Comparison of ENCODE assay signal across 8 cellular contexts in genomic region chr1:51235611-51236547, GRCh38. TPM values are rescaled to one million over a fixed set of nuclear protein-coding genes. Genes with fewer than 3 reads are reported as not detected.
DNase-seq lines count a peak whose midpoint lies in the region; ATAC-seq and TF ChIP-seq lines count a peak whose summit lies in the region.

A gene with protein sequence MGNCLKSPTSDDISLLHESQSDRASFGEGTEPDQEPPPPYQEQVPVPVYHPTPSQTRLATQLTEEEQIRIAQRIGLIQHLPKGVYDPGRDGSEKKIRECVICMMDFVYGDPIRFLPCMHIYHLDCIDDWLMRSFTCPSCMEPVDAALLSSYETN (plus strand): TSS chr1:51236273. CDS start chr1:51236757, 484 bp downstream.

- in situ Hi-C loops in GM23248 (cut with MboI): no loop called here

- no peaks in the 10 kb centered on the region for H3K9me3 Mint-ChIP-seq in activated T-helper 17 cell treated with anti-CD3 and anti-CD28 coated beads, Interleukin-2, amount 50 U/mL, for 72 hours
- H3K9me3 Mint-ChIP-seq in naive thymus-derived CD8-positive, alpha-beta T cell: no peaks in the 10 kb centered on the region
- H3K9me3 Mint-ChIP-seq in stimulated activated naive B cell treated with anti-CD40 and anti-IgM and Interleukin-4, amounts not matched to agents 10 μg/mL and 1 μg/mL and 100 μg/mL, for 72 hours: no peaks in the 10 kb centered on the region

- no peaks in the 10 kb centered on the region for H3K27me3 Mint-ChIP-seq in activated T-helper 17 cell treated with anti-CD3 and anti-CD28 coated beads, Interleukin-2, amount 50 U/mL, for 72 hours
- no peaks in the 10 kb centered on the region for H3K27me3 Mint-ChIP-seq in naive thymus-derived CD8-positive, alpha-beta T cell
- H3K27me3 Mint-ChIP-seq in stimulated activated naive B cell treated with anti-CD40 and anti-IgM and Interleukin-4, amounts not matched to agents 10 μg/mL and 1 μg/mL and 100 μg/mL, for 72 hours: peaks cover 5 to 12% of the 10 kb centered on the region in 2 donors

- 1 to 4% methylated on average over 34 to 48 of the region's 62 CpGs for WGBS in GM23248 (ENCODE audit: low coverage in 1 of 2, low lambda C conversion rate in 2 of 2, missing lambda C conversion rate in 2 of 2), 2 experiments

- H2AFZ ChIP-seq in DND-41 (ENCODE audit: low read depth, low read length) (peak within 1 kb of the TSS; percentile 87), GM23248 (peak within 1 kb of the TSS; percentile 97), fibroblast of lung (ENCODE audit: low read length) (peak within 1 kb of the TSS; percentile 89)

- H3K79me2 ChIP-seq in DND-41 (ENCODE audit: insufficient read depth, low read length) (peaks cover 50% of the 10 kb centered on the region), GM23248 (ENCODE audit: insufficient read depth) (peaks cover 53% of the 10 kb centered on the region), fibroblast of lung (ENCODE audit: control insufficient read depth, insufficient read depth, low read length) (peaks cover 44% of the 10 kb centered on the region)

- no peaks in the 10 kb centered on the region for H3K9me3 ChIP-seq in DND-41 (ENCODE audit: insufficient read depth, low read length, severe bottlenecking)
- no peaks in the 10 kb centered on the region for H3K9me3 ChIP-seq in GM23248 (ENCODE audit: low read depth)
- no peaks in the 10 kb centered on the region for H3K9me3 ChIP-seq in fibroblast of lung (ENCODE audit: control insufficient read depth, insufficient read depth, low read depth, low read length)

- H3K9ac ChIP-seq in DND-41 (ENCODE audit: low read depth, low read length) (peak within 1 kb of the TSS; percentile 90), GM23248 (peak within 1 kb of the TSS; percentile 97), fibroblast of lung (ENCODE audit: insufficient read depth, low read length) (peak within 1 kb of the TSS; percentile 85)

- H3K27me3 ChIP-seq in DND-41 (ENCODE audit: insufficient read depth, low read length, poor library complexity) (no peaks in the 10 kb centered on the region), GM23248 (replicated peaks; ENCODE audit: insufficient read depth) (no peaks in the 10 kb centered on the region), fibroblast of lung (ENCODE audit: control insufficient read depth, insufficient read depth, low read length) (no peaks in the 10 kb centered on the region)

- peak within 1 kb of the TSS; percentile 88 for H3K27ac Mint-ChIP-seq in activated T-helper 17 cell treated with anti-CD3 and anti-CD28 coated beads, Interleukin-2, amount 50 U/mL, for 72 hours
- peak within 1 kb of the TSS in 9 of 10 donors; percentile 92 to 99 (median 98) for H3K27ac Mint-ChIP-seq in naive thymus-derived CD8-positive, alpha-beta T cell
- peak within 1 kb of the TSS; percentile 89 for H3K27ac Mint-ChIP-seq in stimulated activated naive B cell treated with anti-CD40 and anti-IgM and Interleukin-4, amounts not matched to agents 10 μg/mL and 1 μg/mL and 100 μg/mL, for 72 hours

- H3K4me3 ChIP-seq in DND-41 (ENCODE audit: low read depth in 1 of 2, low read length in 2 of 2) (peak within 1 kb of the TSS; percentile 47 to 76), GM23248 (peak within 1 kb of the TSS; percentile 82), fibroblast of lung (replicated peaks in 1 of 4; ENCODE audit: control extremely low read depth in 1 of 4, insufficient read depth in 1 of 4, low read depth in 3 of 4, low read length in 4 of 4) (peak within 1 kb of the TSS; percentile 94 to 98 (median 96))

- peaks cover 21% of the 10 kb centered on the region for H3K4me1 Mint-ChIP-seq in activated T-helper 17 cell treated with anti-CD3 and anti-CD28 coated beads, Interleukin-2, amount 50 U/mL, for 72 hours
- H3K4me1 Mint-ChIP-seq in naive thymus-derived CD8-positive, alpha-beta T cell: peaks cover 22 to 42% (median 38%) of the 10 kb centered on the region in 4 donors
- peaks cover 23 to 33% of the 10 kb centered on the region in 2 donors for H3K4me1 Mint-ChIP-seq in stimulated activated naive B cell treated with anti-CD40 and anti-IgM and Interleukin-4, amounts not matched to agents 10 μg/mL and 1 μg/mL and 100 μg/mL, for 72 hours

- peak; percentile 92 for DNase-seq in DND-41
- peak; percentile 98 for DNase-seq in GM23248
- peak; percentile 70 to 73 for DNase-seq in Kasumi-1 (lab: John Stamatoyannopoulos, UW)
- DNase-seq in RPMI7951 (ENCODE audit: low read depth): peak; percentile 87
- peak; percentile 83 to 85 for DNase-seq in fibroblast of lung (ENCODE audit: low read depth in 2 of 2)
- peak; percentile 87 to 95 (median 94) for DNase-seq in naive thymus-derived CD8-positive, alpha-beta T cell
- peak; percentile 86 for DNase-seq in stimulated activated naive B cell treated with anti-CD40 and anti-IgM and Interleukin-4, amounts not matched to agents 10 μg/mL and 1 μg/mL and 100 μg/mL, for 72 hours

- peaks cover 51% of the 10 kb centered on the region for H3K4me1 ChIP-seq in DND-41 (ENCODE audit: insufficient read depth, low read length)
- peaks cover 20% of the 10 kb centered on the region for H3K4me1 ChIP-seq in GM23248 (ENCODE audit: insufficient read depth)
- H3K4me1 ChIP-seq in fibroblast of lung (ENCODE audit: control insufficient read depth, extremely low read depth, insufficient read depth, low read length): peaks cover 9% of the 10 kb centered on the region

- H3K4me2 ChIP-seq in DND-41 (ENCODE audit: insufficient read depth, low read length): peak within 1 kb of the TSS; percentile 64
- peak within 1 kb of the TSS; percentile 89 for H3K4me2 ChIP-seq in GM23248 (ENCODE audit: unreplicated experiment)
- peak within 1 kb of the TSS; percentile 85 for H3K4me2 ChIP-seq in fibroblast of lung (ENCODE audit: extremely low read depth, insufficient read depth, low read length)

- peak; percentile 93 for ATAC-seq in DND-41 (ENCODE audit: insufficient read depth, low read depth)
- ATAC-seq in activated T-helper 17 cell treated with anti-CD3 and anti-CD28 coated beads, Interleukin-2, amount 50 U/mL, for 72 hours (replicated peaks): peak; percentile 95
- peak; percentile 87 to 93 for ATAC-seq in naive thymus-derived CD8-positive, alpha-beta T cell
- peak; percentile 82 to 87 for ATAC-seq in stimulated activated naive B cell treated with anti-CD40 and anti-IgM and Interleukin-4, amounts not matched to agents 10 μg/mL and 1 μg/mL and 100 μg/mL, for 72 hours (replicated peaks)

- POLR2A ChIA-PET in naive thymus-derived CD8-positive, alpha-beta T cell (lab: Charles Lee): interaction anchor here (0.7 to 2.5 kb wide), 10 partner anchors 9 to 644 kb away, joined by 3 to 16 read pairs (median 4); partner anchors contain the start of gene CDKN2C

- H3F3A ChIP-seq in GM23248 (ENCODE audit: insufficient read depth): peaks cover 12% of the 10 kb centered on the region; the same call in 1 of the 2 replicates

- H3K4me3 Mint-ChIP-seq in activated T-helper 17 cell treated with anti-CD3 and anti-CD28 coated beads, Interleukin-2, amount 50 U/mL, for 72 hours: no peak within 1 kb of the TSS
- H3K4me3 Mint-ChIP-seq in naive thymus-derived CD8-positive, alpha-beta T cell: peak within 1 kb of the TSS in 9 of 10 donors; percentile 94 to 100 (median 97)
- H3K4me3 Mint-ChIP-seq in stimulated activated naive B cell treated with anti-CD40 and anti-IgM and Interleukin-4, amounts not matched to agents 10 μg/mL and 1 μg/mL and 100 μg/mL, for 72 hours: peak within 1 kb of the TSS; percentile 84 to 91

- H3K27ac ChIP-seq in DND-41 (ENCODE audit: low read length): peak within 1 kb of the TSS; percentile 84
- H3K27ac ChIP-seq in GM23248: peak within 1 kb of the TSS; percentile 83
- H3K27ac ChIP-seq in fibroblast of lung (ENCODE audit: insufficient read depth, low read length): peak within 1 kb of the TSS; percentile 92

- peaks cover 20% of the 10 kb centered on the region for H4K20me1 ChIP-seq in DND-41 (ENCODE audit: insufficient read depth, low read length)
- H4K20me1 ChIP-seq in GM23248 (ENCODE audit: insufficient read depth): 0 out of 2 replicates have a peak, but pooled peaks cover 6% of the 10 kb centered on the region
- no peaks in the 10 kb centered on the region for H4K20me1 ChIP-seq in fibroblast of lung (ENCODE audit: control insufficient read depth, extremely low read depth, insufficient read depth, low read length)

- H3K36me3 Mint-ChIP-seq in activated T-helper 17 cell treated with anti-CD3 and anti-CD28 coated beads, Interleukin-2, amount 50 U/mL, for 72 hours (ENCODE audit: low read depth): peaks cover 6% of the 10 kb centered on the region
- H3K36me3 Mint-ChIP-seq in naive thymus-derived CD8-positive, alpha-beta T cell: peaks cover 0 to 7% (median 0%) of the 10 kb centered on the region in 3 donors
- H3K36me3 Mint-ChIP-seq in stimulated activated naive B cell treated with anti-CD40 and anti-IgM and Interleukin-4, amounts not matched to agents 10 μg/mL and 1 μg/mL and 100 μg/mL, for 72 hours: peaks cover 0 to 10% of the 10 kb centered on the region in 2 donors

- TF ChIP-seq CTCF in DND-41 (IDR thresholded peaks at IDR 0.05; ENCODE audit: borderline replicate concordance, extremely low read depth, low read length, poor library complexity, severe bottlenecking) (peak; percentile 4), fibroblast of lung (conservative IDR thresholded peaks at IDR 0.05 in 1 of 2, IDR thresholded peaks at IDR 0.05 in 1 of 2; ENCODE audit: low read depth in 1 of 2, low read length in 2 of 2) (no peak)

- no peaks in the 10 kb centered on the region for H3K9me2 ChIP-seq in GM23248 (ENCODE audit: insufficient read depth)

- H3K36me3 ChIP-seq in DND-41 (ENCODE audit: insufficient read depth, low read length) (no peaks in the 10 kb centered on the region), GM23248 (ENCODE audit: low read depth) (no peaks in the 10 kb centered on the region), fibroblast of lung (ENCODE audit: control insufficient read depth, insufficient read depth, low read length) (no peaks in the 10 kb centered on the region)

RNA-seq across cellular contexts. Expression of the gene that starts here (rescaled TPM):
- 120 and 128 TPM in 2 replicates for total RNA-seq in GM23248 (2014; rRNA removed; shearing (Covaris generic))
- polyA plus RNA-seq in GM23248 (2016; fragmentation: Nextera tagmentation; extraction: Ambion mirVana) (93.2 and 94.1 TPM in 2 replicates), fibroblast of lung (150 and 209 TPM in 2 replicates)
- 147 and 164 TPM in 2 replicates for total RNA-seq in RPMI7951 (2014; rRNA removed; shearing (Covaris generic))
- 10 to 100 TPM; 23.6 to 30.3 TPM for total RNA-seq in activated T-helper 17 cell treated with anti-CD3 and anti-CD28 coated beads, Interleukin-2, amount 50 U/mL, for 72 hours
- total RNA-seq in fibroblast of lung: 97.6 and 116 TPM in 2 replicates
- polyA plus RNA-seq in fibroblast of lung (2012): 104 and 119 TPM in 2 replicates
- polyA minus RNA-seq in fibroblast of lung (ENCODE audit: low replicate concordance): 118 and 123 TPM in 2 replicates
- 10 to 100 TPM; 32.2 to 36.6 TPM for total RNA-seq in naive thymus-derived CD8-positive, alpha-beta T cell
- polyA plus RNA-seq in naive thymus-derived CD8-positive, alpha-beta T cell: 10 to 100 TPM; 19.8 to 31.8 (median 27.2) TPM

Comparison
In these comparisons a context has a peak if more than half of its experiments do, and no peak if none do; other contexts are left out.
1. Peak in every context shown above with its lines: DNase-seq, ATAC-seq, H3K4me3 ChIP-seq and H3K27ac ChIP-seq.